1 cellular context compared by ENCODE assay signal in the genomic region with DNA sequence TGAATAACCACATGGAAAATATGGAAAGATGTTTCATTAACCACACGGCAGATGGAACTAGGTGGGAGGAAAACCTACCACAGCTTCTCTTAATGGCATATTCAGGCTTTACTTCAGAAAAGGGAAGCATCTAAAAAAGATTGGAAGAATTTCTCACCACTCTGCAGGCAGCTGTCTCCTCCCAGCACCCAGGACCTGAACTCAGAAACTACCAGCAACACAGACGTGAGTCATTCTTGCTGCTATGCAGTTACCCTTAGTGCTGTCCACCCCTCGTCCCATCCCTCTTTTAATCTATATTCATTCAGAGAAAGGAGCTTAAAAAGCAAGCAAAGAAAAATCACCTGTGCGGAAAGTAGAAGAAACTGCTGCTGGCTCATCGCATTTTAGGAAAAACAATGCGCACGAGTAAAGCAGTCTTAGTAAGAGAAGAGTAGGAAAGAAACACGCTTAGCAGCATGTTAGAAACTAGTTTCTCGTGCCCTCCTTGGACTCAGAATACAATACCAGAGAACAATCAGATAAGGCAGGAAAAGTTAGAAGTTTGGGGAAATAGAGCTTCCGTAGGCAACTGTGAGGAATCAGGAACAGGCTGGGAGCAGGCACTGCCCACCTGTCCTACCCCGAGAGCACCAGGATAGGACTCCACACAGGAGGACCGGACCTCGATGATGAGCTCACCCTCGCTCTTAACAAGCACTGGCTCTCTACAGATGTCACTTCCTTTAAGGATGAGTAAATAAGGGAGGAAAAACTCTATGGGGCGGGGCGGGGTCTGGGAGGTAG.
TF ChIP-seq lines count a peak whose summit lies in the region.

No MANE protein-coding gene starts in this region.

TF ChIP-seq in GM23338, 12 proteins besides CTCF, POLR2A, EP300 and RAD21 (continued from another document):
- TF ChIP-seq, protein P1, sequence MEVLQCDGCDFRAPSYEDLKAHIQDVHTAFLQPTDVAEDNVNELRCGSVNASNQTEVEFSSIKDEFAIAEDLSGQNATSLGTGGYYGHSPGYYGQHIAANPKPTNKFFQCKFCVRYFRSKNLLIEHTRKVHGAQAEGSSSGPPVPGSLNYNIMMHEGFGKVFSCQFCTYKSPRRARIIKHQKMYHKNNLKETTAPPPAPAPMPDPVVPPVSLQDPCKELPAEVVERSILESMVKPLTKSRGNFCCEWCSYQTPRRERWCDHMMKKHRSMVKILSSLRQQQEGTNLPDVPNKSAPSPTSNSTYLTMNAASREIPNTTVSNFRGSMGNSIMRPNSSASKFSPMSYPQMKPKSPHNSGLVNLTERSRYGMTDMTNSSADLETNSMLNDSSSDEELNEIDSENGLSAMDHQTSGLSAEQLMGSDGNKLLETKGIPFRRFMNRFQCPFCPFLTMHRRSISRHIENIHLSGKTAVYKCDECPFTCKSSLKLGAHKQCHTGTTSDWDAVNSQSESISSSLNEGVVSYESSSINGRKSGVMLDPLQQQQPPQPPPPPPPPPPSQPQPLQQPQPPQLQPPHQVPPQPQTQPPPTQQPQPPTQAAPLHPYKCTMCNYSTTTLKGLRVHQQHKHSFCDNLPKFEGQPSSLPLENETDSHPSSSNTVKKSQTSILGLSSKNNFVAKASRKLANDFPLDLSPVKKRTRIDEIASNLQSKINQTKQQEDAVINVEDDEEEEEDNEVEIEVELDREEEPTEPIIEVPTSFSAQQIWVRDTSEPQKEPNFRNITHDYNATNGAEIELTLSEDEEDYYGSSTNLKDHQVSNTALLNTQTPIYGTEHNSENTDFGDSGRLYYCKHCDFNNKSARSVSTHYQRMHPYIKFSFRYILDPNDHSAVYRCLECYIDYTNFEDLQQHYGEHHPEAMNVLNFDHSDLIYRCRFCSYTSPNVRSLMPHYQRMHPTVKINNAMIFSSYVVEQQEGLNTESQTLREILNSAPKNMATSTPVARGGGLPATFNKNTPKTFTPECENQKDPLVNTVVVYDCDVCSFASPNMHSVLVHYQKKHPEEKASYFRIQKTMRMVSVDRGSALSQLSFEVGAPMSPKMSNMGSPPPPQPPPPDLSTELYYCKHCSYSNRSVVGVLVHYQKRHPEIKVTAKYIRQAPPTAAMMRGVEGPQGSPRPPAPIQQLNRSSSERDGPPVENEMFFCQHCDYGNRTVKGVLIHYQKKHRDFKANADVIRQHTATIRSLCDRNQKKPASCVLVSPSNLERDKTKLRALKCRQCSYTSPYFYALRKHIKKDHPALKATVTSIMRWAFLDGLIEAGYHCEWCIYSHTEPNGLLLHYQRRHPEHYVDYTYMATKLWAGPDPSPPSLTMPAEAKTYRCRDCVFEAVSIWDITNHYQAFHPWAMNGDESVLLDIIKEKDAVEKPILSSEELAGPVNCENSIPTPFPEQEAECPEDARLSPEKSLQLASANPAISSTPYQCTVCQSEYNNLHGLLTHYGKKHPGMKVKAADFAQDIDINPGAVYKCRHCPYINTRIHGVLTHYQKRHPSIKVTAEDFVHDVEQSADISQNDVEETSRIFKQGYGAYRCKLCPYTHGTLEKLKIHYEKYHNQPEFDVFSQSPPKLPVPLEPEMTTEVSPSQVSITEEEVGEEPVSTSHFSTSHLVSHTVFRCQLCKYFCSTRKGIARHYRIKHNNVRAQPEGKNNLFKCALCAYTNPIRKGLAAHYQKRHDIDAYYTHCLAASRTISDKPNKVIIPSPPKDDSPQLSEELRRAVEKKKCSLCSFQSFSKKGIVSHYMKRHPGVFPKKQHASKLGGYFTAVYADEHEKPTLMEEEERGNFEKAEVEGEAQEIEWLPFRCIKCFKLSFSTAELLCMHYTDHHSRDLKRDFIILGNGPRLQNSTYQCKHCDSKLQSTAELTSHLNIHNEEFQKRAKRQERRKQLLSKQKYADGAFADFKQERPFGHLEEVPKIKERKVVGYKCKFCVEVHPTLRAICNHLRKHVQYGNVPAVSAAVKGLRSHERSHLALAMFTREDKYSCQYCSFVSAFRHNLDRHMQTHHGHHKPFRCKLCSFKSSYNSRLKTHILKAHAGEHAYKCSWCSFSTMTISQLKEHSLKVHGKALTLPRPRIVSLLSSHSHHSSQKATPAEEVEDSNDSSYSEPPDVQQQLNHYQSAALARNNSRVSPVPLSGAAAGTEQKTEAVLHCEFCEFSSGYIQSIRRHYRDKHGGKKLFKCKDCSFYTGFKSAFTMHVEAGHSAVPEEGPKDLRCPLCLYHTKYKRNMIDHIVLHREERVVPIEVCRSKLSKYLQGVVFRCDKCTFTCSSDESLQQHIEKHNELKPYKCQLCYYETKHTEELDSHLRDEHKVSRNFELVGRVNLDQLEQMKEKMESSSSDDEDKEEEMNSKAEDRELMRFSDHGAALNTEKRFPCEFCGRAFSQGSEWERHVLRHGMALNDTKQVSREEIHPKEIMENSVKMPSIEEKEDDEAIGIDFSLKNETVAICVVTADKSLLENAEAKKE (CRISPR knock-in tag; IDR thresholded peaks at IDR 0.05) = no peak
- TF ChIP-seq, protein P2, sequence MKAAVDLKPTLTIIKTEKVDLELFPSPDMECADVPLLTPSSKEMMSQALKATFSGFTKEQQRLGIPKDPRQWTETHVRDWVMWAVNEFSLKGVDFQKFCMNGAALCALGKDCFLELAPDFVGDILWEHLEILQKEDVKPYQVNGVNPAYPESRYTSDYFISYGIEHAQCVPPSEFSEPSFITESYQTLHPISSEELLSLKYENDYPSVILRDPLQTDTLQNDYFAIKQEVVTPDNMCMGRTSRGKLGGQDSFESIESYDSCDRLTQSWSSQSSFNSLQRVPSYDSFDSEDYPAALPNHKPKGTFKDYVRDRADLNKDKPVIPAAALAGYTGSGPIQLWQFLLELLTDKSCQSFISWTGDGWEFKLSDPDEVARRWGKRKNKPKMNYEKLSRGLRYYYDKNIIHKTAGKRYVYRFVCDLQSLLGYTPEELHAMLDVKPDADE (IDR thresholded peaks at IDR 0.05) = no peak
- TF ChIP-seq EZH2phosphoT487 (IDR thresholded peaks at IDR 0.05; ENCODE audit: unreplicated experiment) (no peak), POLR2AphosphoS5 (IDR thresholded peaks at IDR 0.05; ENCODE audit: low read depth) (no peak)
